In genomic region chr7:107898997-107899594, GRCh38 we compare ENCODE assay signal across 32 cellular contexts. TPM values are rescaled to one million over a fixed set of nuclear protein-coding genes. Genes with fewer than 3 reads are reported as not detected.
DNase-seq lines count a peak whose midpoint lies in the region; ATAC-seq, FAIRE-seq and TF ChIP-seq lines count a peak whose summit lies in the region.
"Had no signal": no experiment of that assay in that cellular context is flagged by ENCODE, and none has a peak within 500 bp of the region (broad histone marks: within the 10 kb centered on the region; RNA-seq: fewer than 3 reads in every experiment).

No MANE protein-coding gene starts in this region.

- H3K4me2 ChIP-seq in K562 (ENCODE audit: insufficient read depth, low read length): no peak overlapping the region

- H3K9me1 ChIP-seq in K562 (ENCODE audit: control insufficient read depth, insufficient read depth, low read length): no peaks in the 10 kb centered on the region

- no peak overlapping the region for H3K9ac ChIP-seq in K562 (ENCODE audit: insufficient read depth in 1 of 2, low read depth in 2 of 2, low read length in 2 of 2)

- CTCF ChIA-PET in activated CD4-positive, alpha-beta T cell treated with anti-CD3 and anti-CD28 coated beads, Interleukin-2, amount 10 ng/mL, durations not matched to agents 7 days and 5 days (lab: Charles Lee): interaction anchor here (1.2 kb wide), 1 partner anchor 151 kb away, joined by 3 read pairs; no protein-coding TSS in a partner anchor
- CTCF ChIA-PET in K562 (lab: Yijun Ruan, JAX; ENCODE audit: low intra/inter-chr PET ratio): no interaction called here

- in situ Hi-C loops in K562 (cut with MboI): no loop called here

- H3K4me1 ChIP-seq in K562 (replicated peaks in 1 of 2; ENCODE audit: control insufficient read depth in 2 of 2, insufficient read depth in 2 of 2, low read length in 2 of 2) (peaks cover 0 to 2% of the 10 kb centered on the region in 2 experiments; a peak in 2 of 5 replicates), spleen (peaks cover 22 to 94% (median 74%) of the 10 kb centered on the region in 6 donors), gastroesophageal sphincter (peaks cover 5 to 83% (median 16%) of the 10 kb centered on the region in 3 donors)
- H3K4me1 ChIP-seq: colonic mucosa had no signal

- ATAC-seq in K562: no peak
- ATAC-seq in stimulated activated naive B cell treated with anti-CD40 and anti-IgM and Interleukin-4, amounts not matched to agents 10 μg/mL and 1 μg/mL and 100 μg/mL, for 72 hours (replicated peaks): peak; percentile 61 to 68
- ATAC-seq in gastroesophageal sphincter: no peak
- ATAC-seq: HCT116; left lung; stimulated activated naive CD8-positive, alpha-beta T cell treated with anti-CD3 and anti-CD28 coated beads, Interleukin-15, Interleukin-2, amounts not matched to agents 100 U/mL and 50 U/mL, for 24 hours had no signal

- H3K27me3 Mint-ChIP-seq in activated CD4-positive, alpha-beta T cell treated with anti-CD3 and anti-CD28 coated beads, Interleukin-2, amount 10 ng/mL, durations not matched to agents 7 days and 5 days: no peaks in the 10 kb centered on the region
- no peaks in the 10 kb centered on the region for H3K27me3 Mint-ChIP-seq in stimulated activated naive B cell treated with anti-CD40 and anti-IgM and Interleukin-4, amounts not matched to agents 10 μg/mL and 1 μg/mL and 100 μg/mL, for 72 hours
- H3K27me3 Mint-ChIP-seq: activated naive CD8-positive, alpha-beta T cell treated with anti-CD3 and anti-CD28 coated beads, Interleukin-2, amount 10 ng/mL, durations not matched to agents 7 days and 5 days; activated T-cell treated with anti-CD3 and anti-CD28 coated beads, Interleukin-2, amount 50 U/mL, for 24 hours had no signal

- no peak overlapping the region for H2AFZ ChIP-seq in K562 (ENCODE audit: low read depth, low read length)

- TF ChIP-seq EP300 in K562 (IDR thresholded peaks at IDR 0.05; ENCODE audit: low read length): no peak
- no peak for TF ChIP-seq EP300 in gastroesophageal sphincter (IDR thresholded peaks at IDR 0.05)

- H3K4me3 ChIP-seq in K562 (no peak overlapping the region), spleen (no peak overlapping the region), gastroesophageal sphincter (no peak overlapping the region)
- H3K4me3 ChIP-seq: ascending aorta, cardiac muscle cell, colonic mucosa, left lung, right atrium auricular region had no signal

- WGBS in K562 (ENCODE audit: insufficient coverage, low coverage, missing lambda C conversion rate): 55% methylated on average over 2 of the region's 2 CpGs
- 32 to 40% (median 36%) methylated on average over 2 of the region's 2 CpGs for WGBS in spleen, 5 donors
- 19 to 41% methylated on average over 2 of the region's 2 CpGs for WGBS in gastroesophageal sphincter (ENCODE audit: low coverage in 1 of 2), 2 donors

- peaks cover 57% of the 10 kb centered on the region for H3K36me3 Mint-ChIP-seq in activated CD4-positive, alpha-beta T cell treated with anti-CD3 and anti-CD28 coated beads, Interleukin-2, amount 10 ng/mL, durations not matched to agents 7 days and 5 days (ENCODE audit: low read depth)
- peaks cover 28 to 44% of the 10 kb centered on the region in 2 donors for H3K36me3 Mint-ChIP-seq in stimulated activated naive B cell treated with anti-CD40 and anti-IgM and Interleukin-4, amounts not matched to agents 10 μg/mL and 1 μg/mL and 100 μg/mL, for 72 hours

- H3K9me3 ChIP-seq in K562 (replicated peaks; ENCODE audit: control insufficient read depth, insufficient read depth, low read depth, low read length): no peaks in the 10 kb centered on the region
- no peaks in the 10 kb centered on the region for H3K9me3 ChIP-seq in spleen
- H3K9me3 ChIP-seq in gastroesophageal sphincter: no peaks in the 10 kb centered on the region
- H3K9me3 ChIP-seq: ascending aorta, BE2C, colonic mucosa, left lung, right atrium auricular region had no signal

- TF ChIP-seq CTCF in K562 (IDR thresholded peaks at IDR 0.05 in 2 of 3, conservative IDR thresholded peaks at IDR 0.05 in 1 of 3; ENCODE audit: insufficient read depth in 2 of 3, low read depth in 1 of 3, low read length in 3 of 3): no peak
- no peak for TF ChIP-seq CTCF in spleen (IDR thresholded peaks at IDR 0.05 in 8 of 11, conservative IDR thresholded peaks at IDR 0.05 in 3 of 11)
- no peak for TF ChIP-seq CTCF in gastroesophageal sphincter (IDR thresholded peaks at IDR 0.05)

- TF ChIP-seq POLR2A in K562 (conservative IDR thresholded peaks at IDR 0.05) (no peak), spleen (IDR thresholded peaks at IDR 0.05) (no peak), gastroesophageal sphincter (IDR thresholded peaks at IDR 0.05) (no peak)

- H3K79me2 ChIP-seq in K562 (ENCODE audit: control insufficient read depth, insufficient read depth, low read length): peaks cover 83% of the 10 kb centered on the region

- peak overlapping the region; percentile 37 for H3K27ac Mint-ChIP-seq in activated CD4-positive, alpha-beta T cell treated with anti-CD3 and anti-CD28 coated beads, Interleukin-2, amount 10 ng/mL, durations not matched to agents 7 days and 5 days
- H3K27ac Mint-ChIP-seq in stimulated activated naive B cell treated with anti-CD40 and anti-IgM and Interleukin-4, amounts not matched to agents 10 μg/mL and 1 μg/mL and 100 μg/mL, for 72 hours: no peak overlapping the region
- H3K27ac Mint-ChIP-seq: activated naive CD8-positive, alpha-beta T cell treated with anti-CD3 and anti-CD28 coated beads, Interleukin-2, amount 10 ng/mL, durations not matched to agents 7 days and 5 days; activated T-cell treated with anti-CD3 and anti-CD28 coated beads, Interleukin-2, amount 50 U/mL, for 24 hours; T-helper 2 cell treated with Interferon-gamma antibody and Interleukin-4, amounts not matched to agents 5 μg/mL and 100 μg/mL, for 36 hours had no signal

- peaks cover 35% of the 10 kb centered on the region for H3K4me1 Mint-ChIP-seq in activated CD4-positive, alpha-beta T cell treated with anti-CD3 and anti-CD28 coated beads, Interleukin-2, amount 10 ng/mL, durations not matched to agents 7 days and 5 days
- H3K4me1 Mint-ChIP-seq in stimulated activated naive B cell treated with anti-CD40 and anti-IgM and Interleukin-4, amounts not matched to agents 10 μg/mL and 1 μg/mL and 100 μg/mL, for 72 hours: peaks cover 19 to 38% of the 10 kb centered on the region in 2 donors

- no peak for DNase-seq in activated CD4-positive, alpha-beta T cell treated with anti-CD3 and anti-CD28 coated beads, Interleukin-2, amount 10 ng/mL, durations not matched to agents 7 days and 5 days
- DNase-seq in activated CD4-positive, alpha-beta T cell treated with anti-CD3 and anti-CD28 coated beads, Interleukin-2, amount 50 U/mL, for 1 hour: no peak
- DNase-seq in OCI-M1 (lab: John Stamatoyannopoulos, UW): peak; percentile 50
- DNase-seq in K562 (ENCODE audit: extremely low read depth in 1 of 4, low spot score in 3 of 4): no peak
- no peak for DNase-seq in stimulated activated naive B cell treated with anti-CD40 and anti-IgM and Interleukin-4, amounts not matched to agents 10 μg/mL and 1 μg/mL and 100 μg/mL, for 72 hours
- no peak for DNase-seq in spleen
- DNase-seq in NCI-H524 treated with DMSO at 0.1 percent for 48 hours (lab: John Stamatoyannopoulos, UW): no peak
- DNase-seq: ACHN; activated effector memory CD4-positive, alpha-beta T cell treated with anti-CD3 and anti-CD28 coated beads, Interleukin-2, amount 50 U/mL, for 16 hours; activated naive CD8-positive, alpha-beta T cell treated with anti-CD3 and anti-CD28 coated beads, Interleukin-2, amount 10 ng/mL, durations not matched to agents 7 days and 5 days; activated T-cell treated with anti-CD3 and anti-CD28 coated beads, Interleukin-2, amount 50 U/mL, for 24 hours; BE2C; colonic mucosa; effector CD8-positive, alpha-beta T cell; islet precursor cell; left lung; mesenchymal stem cell; NCI-H1092 treated with DMSO at 0.1 percent for 48 hours; NCI-H1694 treated with DMSO at 0.1 percent for 48 hours; NCI-H446; NCI-H774; small intestine; stimulated activated naive CD8-positive, alpha-beta T cell treated with anti-CD3 and anti-CD28 coated beads, Interleukin-15, Interleukin-2, amounts not matched to agents 100 U/mL and 50 U/mL, for 24 hours had no signal

- H3K27ac ChIP-seq in K562 (ENCODE audit: extremely low read depth, low read depth, low read length): no peak overlapping the region; the same call in 2 of the 3 replicates
- H3K27ac ChIP-seq in spleen: peak overlapping the region in 3 of 8 donors; percentile 8 to 69 (median 47)
- no peak overlapping the region for H3K27ac ChIP-seq in gastroesophageal sphincter
- H3K27ac ChIP-seq: ascending aorta, cardiac muscle cell, colonic mucosa, epithelial cell of prostate, right atrium auricular region, VCaP had no signal

- H3K4me3 Mint-ChIP-seq in activated CD4-positive, alpha-beta T cell treated with anti-CD3 and anti-CD28 coated beads, Interleukin-2, amount 10 ng/mL, durations not matched to agents 7 days and 5 days: no peak overlapping the region
- H3K4me3 Mint-ChIP-seq in stimulated activated naive B cell treated with anti-CD40 and anti-IgM and Interleukin-4, amounts not matched to agents 10 μg/mL and 1 μg/mL and 100 μg/mL, for 72 hours: no peak overlapping the region
- H3K4me3 Mint-ChIP-seq: activated naive CD8-positive, alpha-beta T cell treated with anti-CD3 and anti-CD28 coated beads, Interleukin-2, amount 10 ng/mL, durations not matched to agents 7 days and 5 days; activated T-cell treated with anti-CD3 and anti-CD28 coated beads, Interleukin-2, amount 50 U/mL, for 24 hours; T-helper 2 cell treated with Interferon-gamma antibody and Interleukin-4, amounts not matched to agents 5 μg/mL and 100 μg/mL, for 36 hours had no signal

- TF ChIP-seq RAD21 in K562 (CRISPR knock-in tag; conservative IDR thresholded peaks at IDR 0.05 in 1 of 2, IDR thresholded peaks at IDR 0.05 in 1 of 2): no peak

- H3K9me3 Mint-ChIP-seq in activated CD4-positive, alpha-beta T cell treated with anti-CD3 and anti-CD28 coated beads, Interleukin-2, amount 10 ng/mL, durations not matched to agents 7 days and 5 days: no peaks in the 10 kb centered on the region
- H3K9me3 Mint-ChIP-seq in stimulated activated naive B cell treated with anti-CD40 and anti-IgM and Interleukin-4, amounts not matched to agents 10 μg/mL and 1 μg/mL and 100 μg/mL, for 72 hours: no peaks in the 10 kb centered on the region
- H3K9me3 Mint-ChIP-seq: activated naive CD8-positive, alpha-beta T cell treated with anti-CD3 and anti-CD28 coated beads, Interleukin-2, amount 10 ng/mL, durations not matched to agents 7 days and 5 days; activated T-cell treated with anti-CD3 and anti-CD28 coated beads, Interleukin-2, amount 50 U/mL, for 24 hours; T-helper 2 cell treated with Interferon-gamma antibody and Interleukin-4, amounts not matched to agents 5 μg/mL and 100 μg/mL, for 36 hours had no signal

- H3K27me3 ChIP-seq in K562 (ENCODE audit: control insufficient read depth in 2 of 2, insufficient read depth in 2 of 2, low read length in 2 of 2): no peaks in the 10 kb centered on the region
- H3K27me3 ChIP-seq in spleen (replicated peaks in 1 of 7): no peaks in the 10 kb centered on the region
- no peaks in the 10 kb centered on the region for H3K27me3 ChIP-seq in gastroesophageal sphincter
- H3K27me3 ChIP-seq: ascending aorta, BE2C, cardiac muscle cell, colonic mucosa, left lung, right atrium auricular region had no signal

- H3K36me3 ChIP-seq in K562 (ENCODE audit: control insufficient read depth, insufficient read depth, low read length) (peaks cover 83% of the 10 kb centered on the region), spleen (peaks cover 0 to 75% (median 25%) of the 10 kb centered on the region in 6 donors), gastroesophageal sphincter (peaks cover 0 to 51% of the 10 kb centered on the region in 2 donors)

- intact Hi-C loops in K562 (cut with micrococcal nuclease) (no loop called here), spleen (cut with DNase I; ENCODE audit: low total_unique reads) (no loop called here)

- POLR2A ChIA-PET in activated CD4-positive, alpha-beta T cell treated with anti-CD3 and anti-CD28 coated beads, Interleukin-2, amount 10 ng/mL, durations not matched to agents 7 days and 5 days (lab: Charles Lee): no interaction called here
- POLR2A ChIA-PET in K562 (lab: Yijun Ruan, JAX): interaction anchor here (1.2 to 1.5 kb wide), 2 partner anchors 8 to 10 kb away, joined by 3 to 4 read pairs; partner anchors contain the start of gene DLD

- H4K20me1 ChIP-seq in K562 (replicated peaks; ENCODE audit: control insufficient read depth, insufficient read depth, low read length): peaks cover 14% of the 10 kb centered on the region; the same call in 1 of the 2 replicates

- no TSS peak for BruUV-seq in K562 (replicated peaks; lab: Mats Ljungman, UMichigan)

- FAIRE-seq in K562 (lab: Jason Lieb, UNC): no peak
- FAIRE-seq: small intestine, urothelium cell line had no signal

RNA-seq across cellular contexts. Expression of gene DLD, which starts 8.1 kb away (rescaled TPM):
- total RNA-seq in activated CD4-positive, alpha-beta T cell treated with anti-CD3 and anti-CD28 coated beads, Interleukin-2, amount 10 ng/mL, durations not matched to agents 7 days and 5 days: 10 to 100 TPM; 54.1 to 60.5 TPM
- total RNA-seq in K562 (2011; cell fraction: chromatin; rRNA removed; ENCODE audit: low replicate concordance): 145 and 414 TPM in 2 replicates
- 52.5 and 60.0 TPM in 2 replicates for total RNA-seq in K562 (2011; cell fraction: nucleolus; rRNA removed)
- total RNA-seq in K562 (2011; cell fraction: nucleoplasm; rRNA removed): 116 and 161 TPM in 2 replicates
- total RNA-seq in K562 (2014; rRNA removed): 128 and 130 TPM in 2 replicates
- total RNA-seq in K562 (2014; rRNA removed; fragmentation: Illumina TruSeq; extraction: Trizol): 192 and 248 TPM in 2 replicates
- 138 and 155 TPM in 2 replicates for total RNA-seq in K562 (2015; rRNA removed; fragmentation: Illumina TruSeq; extraction: Trizol)
- 190 and 201 TPM in 2 replicates for total RNA-seq in K562 (2021)
- polyA plus RNA-seq in K562 (2011; rRNA removed): 269 and 357 TPM in 2 replicates
- 144 and 306 TPM in 2 replicates for polyA plus RNA-seq in K562 (2011; cell fraction: cytosol; rRNA removed)
- polyA plus RNA-seq in K562 (2011; cell fraction: nucleus; rRNA removed): 65.1 and 120 TPM in 2 replicates
- 223 and 282 TPM in 2 replicates for polyA plus RNA-seq in K562 (2012)
- 553 and 639 TPM in 2 replicates for polyA plus RNA-seq in K562 (2014; fragmentation: Illumina TruSeq; extraction: Trizol)
- polyA plus RNA-seq in K562 (2014; fragmentation: Nextera tagmentation; extraction: Ambion mirVana): 100 to 1,000 TPM; 406 to 588 TPM
- polyA plus RNA-seq in K562 (2014; rRNA removed): 230 and 247 TPM in 2 replicates
- polyA minus RNA-seq in K562 (2011; rRNA and poly(A)+ RNA removed): 509 and 557 TPM in 2 replicates
- 79.4 and 89.1 TPM in 2 replicates for polyA minus RNA-seq in K562 (2011; cell fraction: cytosol; rRNA and poly(A)+ RNA removed)
- 57.2 and 97.5 TPM in 2 replicates for polyA minus RNA-seq in K562 (2011; cell fraction: nucleus; rRNA and poly(A)+ RNA removed)
- total RNA-seq in spleen: 100 to 1,000 TPM in 3 of 7 donors, 10 to 100 TPM in 4; 54.4 to 114 (median 65.7) TPM
- 10 to 100 TPM; 19.6 to 29.4 (median 22.3) TPM for polyA plus RNA-seq in spleen
- 100 to 1,000 TPM in 3 of 4 donors, 10 to 100 TPM in 1; 79.3 to 246 (median 148) TPM for total RNA-seq in gastroesophageal sphincter

Comparison
In these comparisons a context has a peak if more than half of its experiments do, and no peak if none do; other contexts are left out.
1. ATAC-seq: peak in stimulated activated naive B cell treated with anti-CD40 and anti-IgM and Interleukin-4, amounts not matched to agents 10 μg/mL and 1 μg/mL and 100 μg/mL, for 72 hours (2 of 2); none in K562 (single experiment) and gastroesophageal sphincter (single experiment).